12 cellular contexts compared by ENCODE assay signal in the genomic region with DNA sequence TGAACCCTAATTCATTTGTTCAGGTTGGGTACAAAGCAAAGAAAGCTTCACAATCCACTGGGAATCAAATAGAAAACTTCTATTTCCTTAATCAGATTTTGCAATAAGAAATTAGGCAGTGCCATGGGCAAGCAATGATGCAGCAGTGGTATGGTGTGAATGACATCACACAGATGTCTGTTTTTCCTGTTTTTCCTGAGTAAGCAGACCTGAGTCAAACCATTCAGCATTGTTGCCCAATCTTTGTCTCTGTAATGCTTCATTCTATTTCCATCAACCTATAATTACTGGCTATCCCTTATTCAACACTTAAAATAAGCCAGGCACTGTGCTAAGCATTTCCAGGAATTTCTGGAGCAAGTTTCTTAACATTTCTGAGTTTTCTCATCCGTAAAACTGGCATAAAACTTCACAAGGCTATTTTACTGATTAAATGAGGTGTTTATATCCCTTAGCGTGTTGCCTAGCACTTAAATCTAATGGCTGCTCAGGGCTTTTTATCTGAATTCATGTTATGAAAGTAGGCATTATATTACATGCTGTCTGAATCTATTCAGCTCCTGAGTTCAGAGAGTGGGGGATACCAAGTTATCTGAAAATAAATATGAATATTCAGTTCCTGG. TPM values are rescaled to one million over a fixed set of nuclear protein-coding genes. Genes with fewer than 3 reads are reported as not detected.
DNase-seq lines count a peak whose midpoint lies in the region; ATAC-seq and FAIRE-seq lines count a peak whose summit lies in the region.
"Had no signal": no experiment of that assay in that cellular context is flagged by ENCODE, and none has a peak within 500 bp of the region (broad histone marks: within the 10 kb centered on the region; RNA-seq: fewer than 3 reads in every experiment).

No MANE protein-coding gene starts in this region.

- no peak for FAIRE-seq in small intestine (lab: Jason Lieb, UNC)

- peak; percentile 71 for DNase-seq in ELR (ENCODE audit: low read depth)
- DNase-seq in NCI-H226, result peak; percentile 79
- DNase-seq in dermis blood vessel endothelial cell, result peak; percentile 46
- DNase-seq in renal cortical epithelial cell (ENCODE audit: low read depth), result peak; percentile 99
- DNase-seq in Kasumi-1 (lab: John Stamatoyannopoulos, UW), result no peak
- no peak for DNase-seq in small intestine
- DNase-seq: activated CD4-positive, alpha-beta T cell treated with anti-CD3 and anti-CD28 coated beads, Interleukin-2, amount 50 U/mL, for 48 hours; NK-92 treated with Interleukin-12 subunit alpha and Interleukin-12 subunit beta, amount 100 ng/mL, for 24 hours; right cardiac atrium; stimulated activated naive CD4-positive, alpha-beta T cell treated with Interleukin-2 at 50 U/mL for 16 hours had no signal

- no peak overlapping the region for H3K4me3 ChIP-seq in small intestine (ENCODE audit: low read depth in 1 of 2, low read length in 2 of 2)

- H3K4me1 ChIP-seq in small intestine (ENCODE audit: control insufficient read depth in 2 of 2, insufficient read depth in 1 of 2, low read depth in 1 of 2, low read length in 1 of 2), result no peaks in the 10 kb centered on the region

- H3K27me3 ChIP-seq in small intestine (ENCODE audit: control insufficient read depth in 2 of 2, insufficient read depth in 2 of 2, low read length in 2 of 2), result no peaks in the 10 kb centered on the region

- 84 to 89% (median 88%) methylated on average over 2 of the region's 2 CpGs for WGBS in small intestine, 3 donors

- ATAC-seq in HG03521 (IDR thresholded peaks at IDR 0.05; ENCODE audit: unreplicated experiment) (no peak), GM21423 (IDR thresholded peaks at IDR 0.05; ENCODE audit: unreplicated experiment) (no peak)

- no peaks in the 10 kb centered on the region for H3K9me3 ChIP-seq in small intestine (ENCODE audit: control insufficient read depth, low read depth)

- no peak overlapping the region for H3K27ac ChIP-seq in small intestine (ENCODE audit: low read depth in 1 of 2, low read length in 1 of 2)

- H3K36me3 ChIP-seq in small intestine (ENCODE audit: control insufficient read depth in 2 of 2, insufficient read depth in 2 of 2, low read length in 2 of 2), result no peaks in the 10 kb centered on the region

RNA-seq across cellular contexts. Expression of a gene that starts 11.2 kb away (rescaled TPM):
- total RNA-seq in dermis blood vessel endothelial cell (35.2 and 41.2 TPM in 2 replicates), renal cortical epithelial cell (66.0 and 73.8 TPM in 2 replicates)
- 10 to 100 TPM; 15.3 to 21.5 (median 18.1) TPM for polyA plus RNA-seq in small intestine

RNA-seq across cellular contexts. Expression of a gene that starts 15.6 kb away (rescaled TPM):
- total RNA-seq in dermis blood vessel endothelial cell (29.3 and 29.9 TPM in 2 replicates), renal cortical epithelial cell (22.7 and 28.7 TPM in 2 replicates)
- 10 to 100 TPM; 32.1 to 62.2 (median 51.6) TPM for polyA plus RNA-seq in small intestine

RNA-seq across cellular contexts. Expression of a gene that starts 17.2 kb away (rescaled TPM):
- total RNA-seq in dermis blood vessel endothelial cell (27.2 and 42.5 TPM in 2 replicates), renal cortical epithelial cell (22.7 and 55.0 TPM in 2 replicates)
- 100 to 1,000 TPM in 2 of 3 donors, 10 to 100 TPM in 1; 59.6 to 443 (median 272) TPM for polyA plus RNA-seq in small intestine

Comparison
In these comparisons a context has a peak if more than half of its experiments do, and no peak if none do; other contexts are left out.
1. DNase-seq: peak in ELR (single experiment), NCI-H226 (single experiment), dermis blood vessel endothelial cell (single experiment) and renal cortical epithelial cell (single experiment); none in Kasumi-1 (0 of 2) and small intestine (single experiment).